ENCODE assay signal across 11 cellular contexts in genomic region chr5:173786296-173787187, GRCh38.
A peak's percentile ranks its signal among the peaks of the same experiment; 100 is the strongest.
DNase-seq lines count a peak whose midpoint lies in the region; ATAC-seq and TF ChIP-seq lines count a peak whose summit lies in the region.
"Had no signal": no experiment of that assay in that cellular context is flagged by ENCODE, and none has a peak within 500 bp of the region (broad histone marks: within the 10 kb centered on the region; RNA-seq: fewer than 3 reads in every experiment).

No MANE protein-coding gene starts in this region.

- peak; percentile 44 for DNase-seq in Right ventricle myocardium inferior (ENCODE audit: missing footprints)
- no peak for DNase-seq in left ventricle myocardium inferior
- peak; percentile 27 for DNase-seq in Panc1 (ENCODE audit: low read depth, low spot score)
- no peak for DNase-seq in lower leg skin (ENCODE audit: low spot score in 2 of 2)
- DNase-seq in NCI-H2107 treated with DMSO at 0.1 percent for 48 hours (lab: John Stamatoyannopoulos, UW; ENCODE audit: unreplicated experiment) = no peak
- DNase-seq in dermis blood vessel endothelial cell = no peak
- no peak for DNase-seq in activated naive CD4-positive, alpha-beta T cell (lab: John Stamatoyannopoulos, UW)
- DNase-seq: BE2C had no signal

- POLR2A ChIA-PET in Panc1 (lab: Charles Lee) = no interaction called here

- H3K4me3 ChIP-seq in left ventricle myocardium inferior (no peak overlapping the region), Panc1 (ENCODE audit: low read depth in 2 of 2, low read length in 2 of 2) (no peak overlapping the region), lower leg skin (ENCODE audit: low read depth, poor library complexity, severe bottlenecking) (no peak overlapping the region)
- H3K4me3 ChIP-seq: SJSA1 had no signal

- ATAC-seq in Right ventricle myocardium inferior (no peak), HG02884 (IDR thresholded peaks at IDR 0.05; ENCODE audit: unreplicated experiment) (peak; percentile 61), Panc1 (no peak)

- no peak for TF ChIP-seq POLR2A in lower leg skin (IDR thresholded peaks at IDR 0.05)

- H3K27me3 ChIP-seq in left ventricle myocardium inferior (ENCODE audit: low read depth) = no peaks in the 10 kb centered on the region
- H3K27me3 ChIP-seq in Panc1 (ENCODE audit: control insufficient read depth, insufficient read depth, low read length) = no peaks in the 10 kb centered on the region
- H3K27me3 ChIP-seq: BE2C, SJSA1 had no signal

- H3K27ac ChIP-seq in left ventricle myocardium inferior (replicated peaks) (no peak overlapping the region), Panc1 (ENCODE audit: low read length) (no peak overlapping the region)
- H3K27ac ChIP-seq: parathyroid adenoma, SJSA1 had no signal

- H3K36me3 ChIP-seq in left ventricle myocardium inferior (no peaks in the 10 kb centered on the region), Panc1 (ENCODE audit: control insufficient read depth, insufficient read depth, low read length) (no peaks in the 10 kb centered on the region)
- H3K36me3 ChIP-seq: BE2C, SJSA1 had no signal

- intact Hi-C loops in Right ventricle myocardium inferior (cut with DNase I) = no loop called here
- intact Hi-C loops in left ventricle myocardium inferior (cut with micrococcal nuclease) = no loop called here
- intact Hi-C loops in Panc1 (cut with micrococcal nuclease; ENCODE audit: unreplicated experiment) = no loop called here
- intact Hi-C loops in lower leg skin (cut with DNase I; ENCODE audit: low total_unique reads) = no loop called here

- no TSS peak for BruUV-seq in Panc1 (replicated peaks; lab: Mats Ljungman, UMichigan)

- TF ChIP-seq CTCF in left ventricle myocardium inferior (IDR thresholded peaks at IDR 0.05; ENCODE audit: borderline replicate concordance) (no peak), Panc1 (IDR thresholded peaks at IDR 0.05) (no peak), lower leg skin (IDR thresholded peaks at IDR 0.05) (no peak)

- CTCF ChIA-PET in Panc1 (lab: Charles Lee) = no interaction called here

- in situ Hi-C loops in Panc1 (cut with HindIII; ENCODE audit: low pct_unique_long_range_greater_than_20kb, low sequenced_read_pairs) = no loop called here

- WGBS in lower leg skin, 2 donors = 82 to 84% methylated on average over 10 of the region's 10 CpGs

- no peaks in the 10 kb centered on the region for H3K9me3 ChIP-seq in left ventricle myocardium inferior (replicated peaks)
- H3K9me3 ChIP-seq in Panc1 (ENCODE audit: control insufficient read depth, insufficient read depth, low read depth, low read length) = no peaks in the 10 kb centered on the region
- H3K9me3 ChIP-seq: BE2C, SJSA1 had no signal

- peaks cover 23% of the 10 kb centered on the region for H3K4me1 ChIP-seq in left ventricle myocardium inferior
- H3K4me1 ChIP-seq in Panc1 (ENCODE audit: control insufficient read depth, insufficient read depth, low read length) = peaks cover 2% of the 10 kb centered on the region; the same call in 1 of the 2 replicates

Comparison
In these comparisons a context has a peak if more than half of its experiments do, and no peak if none do; other contexts are left out.
1. DNase-seq: peak in Right ventricle myocardium inferior (single experiment) and Panc1 (single experiment); none in left ventricle myocardium inferior (single experiment), lower leg skin (0 of 2), NCI-H2107 treated with DMSO at 0.1 percent for 48 hours (single experiment), dermis blood vessel endothelial cell (single experiment) and activated naive CD4-positive, alpha-beta T cell (0 of 4).